Comparison of ENCODE assay signal across 12 cellular contexts in genomic region chr15:72502220-72502809, GRCh38. TPM values are rescaled to one million over a fixed set of nuclear protein-coding genes. Genes with fewer than 3 reads are reported as not detected.
DNase-seq lines count a peak whose midpoint lies in the region; ATAC-seq and TF ChIP-seq lines count a peak whose summit lies in the region.
"Had no signal": no experiment of that assay in that cellular context is flagged by ENCODE, and none has a peak within 500 bp of the region (broad histone marks: within the 10 kb centered on the region; RNA-seq: fewer than 3 reads in every experiment).

No MANE protein-coding gene starts in this region.

- no peak for TF ChIP-seq CTCF in CD8-positive, alpha-beta T cell (IDR thresholded peaks at IDR 0.05)
- TF ChIP-seq CTCF in WTC11 (IDR thresholded peaks at IDR 0.05) (no peak), mesothelial cell of epicardium (IDR thresholded peaks at IDR 0.05; ENCODE audit: unreplicated experiment) (no peak), ovary (IDR thresholded peaks at IDR 0.05) (no peak)

- no peaks in the 10 kb centered on the region for H3K27me3 ChIP-seq in CD8-positive, alpha-beta T cell (ENCODE audit: insufficient read depth, low read length)
- no peaks in the 10 kb centered on the region for H3K27me3 ChIP-seq in ovary
- H3K27me3 ChIP-seq: SJSA1 had no signal

- H3K36me3 ChIP-seq in CD8-positive, alpha-beta T cell (ENCODE audit: insufficient read depth, low read length): no peaks in the 10 kb centered on the region
- no peaks in the 10 kb centered on the region for H3K36me3 ChIP-seq in ovary

- no peak overlapping the region for H3K27ac ChIP-seq in CD8-positive, alpha-beta T cell (ENCODE audit: low read depth, low read length)
- H3K27ac ChIP-seq in ovary: no peak overlapping the region
- H3K27ac ChIP-seq: HL-60, SJSA1 had no signal

- H3K9me3 Mint-ChIP-seq in activated naive CD8-positive, alpha-beta T cell (ENCODE audit: low read depth): no peaks in the 10 kb centered on the region
- no peaks in the 10 kb centered on the region for H3K9me3 Mint-ChIP-seq in activated naive CD8-positive, alpha-beta T cell treated with anti-CD3 and anti-CD28 coated beads, Interleukin-2, amount 50 U/mL, for 24 hours
- no peaks in the 10 kb centered on the region for H3K9me3 Mint-ChIP-seq in CD8-positive, alpha-beta T cell
- no peaks in the 10 kb centered on the region for H3K9me3 Mint-ChIP-seq in WTC11
- H3K9me3 Mint-ChIP-seq in mesothelial cell of epicardium: peaks cover 4% of the 10 kb centered on the region
- H3K9me3 Mint-ChIP-seq in activated CD8-positive, alpha-beta memory T cell treated with anti-CD3 and anti-CD28 coated beads, Interleukin-2, amount 10 ng/mL, durations not matched to agents 7 days and 5 days (ENCODE audit: low read depth): no peaks in the 10 kb centered on the region

- POLR2A ChIA-PET in CD8-positive, alpha-beta T cell (lab: Charles Lee): no interaction called here
- POLR2A ChIA-PET in WTC11 (lab: Charles Lee): no interaction called here

- H3K4me3 ChIP-seq in CD8-positive, alpha-beta T cell (ENCODE audit: low read depth, low read length): no peak overlapping the region
- H3K4me3 ChIP-seq in ovary: no peak overlapping the region
- H3K4me3 ChIP-seq: GM12878, SJSA1 had no signal

- H3K4me3 Mint-ChIP-seq in activated naive CD8-positive, alpha-beta T cell: no peak overlapping the region
- no peak overlapping the region for H3K4me3 Mint-ChIP-seq in activated naive CD8-positive, alpha-beta T cell treated with anti-CD3 and anti-CD28 coated beads, Interleukin-2, amount 50 U/mL, for 24 hours
- H3K4me3 Mint-ChIP-seq in CD8-positive, alpha-beta T cell: no peak overlapping the region
- H3K4me3 Mint-ChIP-seq in WTC11: no peak overlapping the region
- H3K4me3 Mint-ChIP-seq in mesothelial cell of epicardium: no peak overlapping the region
- H3K4me3 Mint-ChIP-seq in activated CD8-positive, alpha-beta memory T cell treated with anti-CD3 and anti-CD28 coated beads, Interleukin-2, amount 10 ng/mL, durations not matched to agents 7 days and 5 days: no peak overlapping the region

- peaks cover 66% of the 10 kb centered on the region for H3K4me1 Mint-ChIP-seq in activated naive CD8-positive, alpha-beta T cell (ENCODE audit: low read depth)
- H3K4me1 Mint-ChIP-seq in activated naive CD8-positive, alpha-beta T cell treated with anti-CD3 and anti-CD28 coated beads, Interleukin-2, amount 50 U/mL, for 24 hours: peaks cover 45% of the 10 kb centered on the region
- peaks cover 69% of the 10 kb centered on the region for H3K4me1 Mint-ChIP-seq in CD8-positive, alpha-beta T cell (ENCODE audit: low read depth)
- H3K4me1 Mint-ChIP-seq in WTC11 (peaks cover 16% of the 10 kb centered on the region), mesothelial cell of epicardium (peaks cover 20% of the 10 kb centered on the region)
- H3K4me1 Mint-ChIP-seq in activated CD8-positive, alpha-beta memory T cell treated with anti-CD3 and anti-CD28 coated beads, Interleukin-2, amount 10 ng/mL, durations not matched to agents 7 days and 5 days: peaks cover 35% of the 10 kb centered on the region

- DNase-seq in activated naive CD8-positive, alpha-beta T cell treated with anti-CD3 and anti-CD28 coated beads, Interleukin-2, amount 50 U/mL, for 24 hours: no peak
- no peak for DNase-seq in CD8-positive, alpha-beta T cell
- DNase-seq in WTC11 (ENCODE audit: low spot score) (no peak), mesothelial cell of epicardium (ENCODE audit: low spot score in 2 of 2, unreplicated experiment in 2 of 2) (no peak), ovary (no peak)
- DNase-seq in activated CD8-positive, alpha-beta memory T cell treated with anti-CD3 and anti-CD28 coated beads, Interleukin-2, amount 10 ng/mL, durations not matched to agents 7 days and 5 days: no peak
- DNase-seq in activated effector memory CD4-positive, alpha-beta T cell treated with anti-CD3 and anti-CD28 coated beads, Interleukin-2, amount 50 U/mL, for 16 hours: no peak
- DNase-seq: NCI-H187 treated with DMSO at 0.1 percent for 48 hours had no signal

- no peak for ATAC-seq in activated naive CD8-positive, alpha-beta T cell treated with anti-CD3 and anti-CD28 coated beads, Interleukin-2, amount 50 U/mL, for 24 hours
- ATAC-seq in CD8-positive, alpha-beta T cell: no peak
- ATAC-seq in WTC11: no peak
- ATAC-seq in activated CD8-positive, alpha-beta memory T cell treated with anti-CD3 and anti-CD28 coated beads, Interleukin-2, amount 10 ng/mL, durations not matched to agents 7 days and 5 days: no peak
- ATAC-seq: GM12878 had no signal

- intact Hi-C loops in CD8-positive, alpha-beta T cell (cut with DNase I, micrococcal nuclease): no loop called here
- intact Hi-C loops in ovary (cut with DNase I): no loop called here

- CTCF ChIA-PET in CD8-positive, alpha-beta T cell (lab: Charles Lee): no interaction called here
- CTCF ChIA-PET in WTC11 (lab: Charles Lee): no interaction called here
- CTCF ChIA-PET in activated CD8-positive, alpha-beta memory T cell treated with anti-CD3 and anti-CD28 coated beads, Interleukin-2, amount 10 ng/mL, durations not matched to agents 7 days and 5 days (lab: Charles Lee): no interaction called here

- H3K4me1 ChIP-seq in CD8-positive, alpha-beta T cell (ENCODE audit: insufficient read depth, low read length): peaks cover 31% of the 10 kb centered on the region
- H3K4me1 ChIP-seq in ovary (ENCODE audit: insufficient read depth): peaks cover 3% of the 10 kb centered on the region

- peak overlapping the region; percentile 22 for H3K27ac Mint-ChIP-seq in activated naive CD8-positive, alpha-beta T cell
- no peak overlapping the region for H3K27ac Mint-ChIP-seq in activated naive CD8-positive, alpha-beta T cell treated with anti-CD3 and anti-CD28 coated beads, Interleukin-2, amount 50 U/mL, for 24 hours
- H3K27ac Mint-ChIP-seq in CD8-positive, alpha-beta T cell: peak overlapping the region; percentile 37
- H3K27ac Mint-ChIP-seq in WTC11 (peak overlapping the region; percentile 54; the same call in 1 of the 2 replicates), mesothelial cell of epicardium (peak overlapping the region; percentile 88)
- no peak overlapping the region for H3K27ac Mint-ChIP-seq in activated CD8-positive, alpha-beta memory T cell treated with anti-CD3 and anti-CD28 coated beads, Interleukin-2, amount 10 ng/mL, durations not matched to agents 7 days and 5 days

- no peaks in the 10 kb centered on the region for H3K27me3 Mint-ChIP-seq in activated naive CD8-positive, alpha-beta T cell
- H3K27me3 Mint-ChIP-seq in activated naive CD8-positive, alpha-beta T cell treated with anti-CD3 and anti-CD28 coated beads, Interleukin-2, amount 50 U/mL, for 24 hours: no peaks in the 10 kb centered on the region
- no peaks in the 10 kb centered on the region for H3K27me3 Mint-ChIP-seq in CD8-positive, alpha-beta T cell (ENCODE audit: low read depth)
- H3K27me3 Mint-ChIP-seq in WTC11 (ENCODE audit: low read depth): no peaks in the 10 kb centered on the region
- H3K27me3 Mint-ChIP-seq in mesothelial cell of epicardium (ENCODE audit: low read depth): no peaks in the 10 kb centered on the region
- H3K27me3 Mint-ChIP-seq in activated CD8-positive, alpha-beta memory T cell treated with anti-CD3 and anti-CD28 coated beads, Interleukin-2, amount 10 ng/mL, durations not matched to agents 7 days and 5 days: no peaks in the 10 kb centered on the region

- H3K9me3 ChIP-seq in CD8-positive, alpha-beta T cell (ENCODE audit: low read length): no peaks in the 10 kb centered on the region
- H3K9me3 ChIP-seq in ovary: no peaks in the 10 kb centered on the region
- H3K9me3 ChIP-seq: SJSA1 had no signal

- 79 to 84% (median 82%) methylated on average over 5 of the region's 5 CpGs for WGBS in ovary, 3 donors

- no peak for TF ChIP-seq POLR2A in ovary (IDR thresholded peaks at IDR 0.05)

- no peak for TF ChIP-seq EP300 in ovary (IDR thresholded peaks at IDR 0.05)

- peaks cover 5% of the 10 kb centered on the region for H3K36me3 Mint-ChIP-seq in activated naive CD8-positive, alpha-beta T cell
- peaks cover 11% of the 10 kb centered on the region for H3K36me3 Mint-ChIP-seq in activated naive CD8-positive, alpha-beta T cell treated with anti-CD3 and anti-CD28 coated beads, Interleukin-2, amount 50 U/mL, for 24 hours (ENCODE audit: low read depth)
- peaks cover 25% of the 10 kb centered on the region for H3K36me3 Mint-ChIP-seq in CD8-positive, alpha-beta T cell
- H3K36me3 Mint-ChIP-seq in WTC11 (peaks cover 7% of the 10 kb centered on the region), mesothelial cell of epicardium (peaks cover 12% of the 10 kb centered on the region)
- peaks cover 17% of the 10 kb centered on the region for H3K36me3 Mint-ChIP-seq in activated CD8-positive, alpha-beta memory T cell treated with anti-CD3 and anti-CD28 coated beads, Interleukin-2, amount 10 ng/mL, durations not matched to agents 7 days and 5 days

TF ChIP-seq in WTC11, 78 proteins besides CTCF, POLR2A, EP300 and RAD21 (continues in another document):
- TF ChIP-seq ZNF138 (CRISPR knock-in tag; conservative IDR thresholded peaks at IDR 0.05): no peak
- TF ChIP-seq ATF2 (CRISPR knock-in tag; IDR thresholded peaks at IDR 0.05; ENCODE audit: borderline replicate concordance, low read depth): no peak
- no peak for TF ChIP-seq PREB (CRISPR knock-in tag; IDR thresholded peaks at IDR 0.05; ENCODE audit: borderline replicate concordance)

RNA-seq across cellular contexts. Expression of gene ARIH1, which starts 28.2 kb away (rescaled TPM):
- total RNA-seq in CD8-positive, alpha-beta T cell: 100 to 1,000 TPM; 343 to 351 TPM
- 198 to 206 TPM (median 201 TPM) in 3 replicates for total RNA-seq in WTC11 (2021)
- 204 to 216 TPM (median 214 TPM) in 3 replicates for total RNA-seq in mesothelial cell of epicardium
- 100 to 1,000 TPM; 134 to 143 TPM for total RNA-seq in activated CD8-positive, alpha-beta memory T cell treated with anti-CD3 and anti-CD28 coated beads, Interleukin-2, amount 10 ng/mL, durations not matched to agents 7 days and 5 days
- 100 to 1,000 TPM in 5 of 7 donors, 10 to 100 TPM in 2; 47.9 to 211 (median 171) TPM for total RNA-seq in ovary
- 10 to 100 TPM; 33.1 to 91.2 TPM for polyA plus RNA-seq in ovary

Comparison
In these comparisons a context has a peak if more than half of its experiments do, and no peak if none do; other contexts are left out.
1. H3K27ac Mint-ChIP-seq: peak in activated naive CD8-positive, alpha-beta T cell (single experiment), CD8-positive, alpha-beta T cell (single experiment), WTC11 (single experiment) and mesothelial cell of epicardium (single experiment); none in activated naive CD8-positive, alpha-beta T cell treated with anti-CD3 and anti-CD28 coated beads, Interleukin-2, amount 50 U/mL, for 24 hours (single experiment) and activated CD8-positive, alpha-beta memory T cell treated with anti-CD3 and anti-CD28 coated beads, Interleukin-2, amount 10 ng/mL, durations not matched to agents 7 days and 5 days (single experiment).